In the genomic region with DNA sequence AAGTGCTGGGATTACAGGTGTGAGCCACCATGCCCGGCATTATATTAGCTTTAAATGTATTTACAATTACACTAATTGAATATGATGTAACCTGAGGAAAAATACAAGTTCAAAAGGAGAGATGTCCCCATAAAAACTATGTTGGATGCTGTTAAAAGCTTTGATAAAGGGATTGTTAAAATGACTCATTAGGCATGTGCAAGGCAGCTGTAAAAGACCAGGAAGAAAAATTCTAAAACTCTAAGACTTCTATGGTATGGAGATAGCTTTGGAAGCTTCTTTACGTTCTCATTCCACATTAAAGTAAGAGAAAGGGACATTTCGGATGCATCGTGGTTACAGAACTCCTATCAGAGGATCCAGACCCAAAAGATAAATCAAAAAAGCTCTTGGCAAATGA, we compare ENCODE assay signal across 19 cellular contexts.
"Had no signal": no experiment of that assay in that cellular context is flagged by ENCODE, and none has a peak within 500 bp of the region (broad histone marks: within the 10 kb centered on the region; RNA-seq: fewer than 3 reads in every experiment).

No MANE protein-coding gene starts in this region.

- H3K27me3 ChIP-seq: gastrocnemius medialis, right atrium auricular region, tibial artery, upper lobe of left lung, vagina had no signal

- H3K4me3 Mint-ChIP-seq: immature natural killer cell; naive thymus-derived CD8-positive, alpha-beta T cell; neural crest cell; stimulated activated memory B cell treated with anti-CD40 and anti-IgM and Interleukin-4, amounts not matched to agents 10 μg/mL and 1 μg/mL and 100 μg/mL, for 72 hours; stimulated activated naive CD8-positive, alpha-beta T cell treated with anti-CD3 and anti-CD28 coated beads, Interleukin-15, Interleukin-2, amounts not matched to agents 100 ng/mL and 50 ng/mL, for 24 hours had no signal

- H3K4me1 Mint-ChIP-seq: immature natural killer cell; neural crest cell; stimulated activated memory B cell treated with anti-CD40 and anti-IgM and Interleukin-4, amounts not matched to agents 10 μg/mL and 1 μg/mL and 100 μg/mL, for 72 hours had no signal

- FAIRE-seq: endometrium, keratinocyte had no signal

- H3K4me1 ChIP-seq: gastrocnemius medialis, right atrium auricular region, tibial artery, vagina had no signal

- H3K27ac ChIP-seq: gastrocnemius medialis, heart right ventricle, right atrium auricular region, tibial artery, vagina had no signal

- H3K9me3 Mint-ChIP-seq: immature natural killer cell; naive thymus-derived CD8-positive, alpha-beta T cell; neural crest cell; stimulated activated memory B cell treated with anti-CD40 and anti-IgM and Interleukin-4, amounts not matched to agents 10 μg/mL and 1 μg/mL and 100 μg/mL, for 72 hours; stimulated activated naive CD8-positive, alpha-beta T cell treated with anti-CD3 and anti-CD28 coated beads, Interleukin-15, Interleukin-2, amounts not matched to agents 100 ng/mL and 50 ng/mL, for 24 hours had no signal

- H3K9me3 ChIP-seq: gastrocnemius medialis, heart right ventricle, right atrium auricular region, tibial artery, upper lobe of left lung, vagina had no signal

- H3K36me3 ChIP-seq: gastrocnemius medialis, heart right ventricle, right atrium auricular region, tibial artery, upper lobe of left lung, vagina had no signal

- ATAC-seq: esophagus mucosa; gastrocnemius medialis; heart right ventricle; left cardiac atrium; naive thymus-derived CD8-positive, alpha-beta T cell; stimulated activated memory B cell treated with anti-CD40 and anti-IgM and Interleukin-4, amounts not matched to agents 10 μg/mL and 1 μg/mL and 100 μg/mL, for 72 hours had no signal

- DNase-seq: effector memory CD4-positive, alpha-beta T cell; gastrocnemius medialis; heart right ventricle; immature natural killer cell; left cardiac atrium; mammary epithelial cell; naive thymus-derived CD8-positive, alpha-beta T cell; posterior cingulate gyrus; stimulated activated CD4-positive, alpha-beta T cell treated with anti-CD3 and anti-CD28 coated beads, Interleukin-4, amount 100 ng/mL, for 24 hours; tibial artery; upper lobe of left lung had no signal

- H3K4me3 ChIP-seq: gastrocnemius medialis, heart right ventricle, right atrium auricular region, tibial artery, upper lobe of left lung, vagina had no signal

- H3K36me3 Mint-ChIP-seq: immature natural killer cell; naive thymus-derived CD8-positive, alpha-beta T cell; stimulated activated memory B cell treated with anti-CD40 and anti-IgM and Interleukin-4, amounts not matched to agents 10 μg/mL and 1 μg/mL and 100 μg/mL, for 72 hours had no signal

- H3K27ac Mint-ChIP-seq: immature natural killer cell; naive thymus-derived CD8-positive, alpha-beta T cell; stimulated activated memory B cell treated with anti-CD40 and anti-IgM and Interleukin-4, amounts not matched to agents 10 μg/mL and 1 μg/mL and 100 μg/mL, for 72 hours; stimulated activated naive CD8-positive, alpha-beta T cell treated with anti-CD3 and anti-CD28 coated beads, Interleukin-15, Interleukin-2, amounts not matched to agents 100 ng/mL and 50 ng/mL, for 24 hours had no signal
